In the genomic region with DNA sequence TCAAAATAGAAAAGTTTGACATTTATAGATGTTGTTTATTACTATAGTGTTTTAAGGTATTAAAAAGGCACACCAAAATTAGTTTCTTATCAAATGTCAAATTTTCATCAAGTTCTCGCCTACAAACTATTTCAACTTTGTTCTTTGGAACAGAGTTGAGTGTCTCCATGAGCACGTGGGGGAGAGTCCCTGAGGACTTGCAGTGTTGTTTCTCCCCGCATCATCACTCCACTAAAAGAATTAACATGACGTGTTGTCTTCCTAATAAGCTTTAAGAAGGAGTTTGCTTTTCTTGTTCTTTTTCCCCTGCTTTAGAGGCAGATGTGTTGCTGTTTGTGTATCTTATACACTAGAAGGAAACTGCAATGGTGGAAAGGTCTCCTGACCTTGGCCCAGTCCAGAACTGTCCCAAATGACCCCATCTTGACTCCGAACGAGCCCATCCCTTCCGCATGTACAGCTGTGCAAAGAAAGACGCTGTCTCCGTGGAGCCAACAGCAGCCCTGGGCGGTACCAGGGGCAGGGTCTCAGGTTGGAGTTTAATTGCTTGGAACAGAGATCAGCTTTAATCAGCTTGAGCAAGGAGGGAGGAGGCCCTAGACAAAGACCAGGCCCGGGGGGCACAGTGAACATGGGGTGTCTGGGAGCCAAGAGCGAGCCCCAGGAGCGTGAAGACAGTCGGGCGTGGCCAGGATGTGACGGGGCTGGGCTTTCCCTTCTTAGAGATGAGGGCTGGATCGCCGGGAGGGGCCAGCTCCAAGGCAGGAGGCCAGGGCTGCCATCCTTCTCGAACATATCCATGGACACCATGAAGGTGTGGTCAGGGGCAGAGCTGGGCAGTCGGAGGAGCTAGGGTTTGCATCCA, we compare ENCODE assay signal across 14 cellular contexts.
A peak's percentile ranks its signal among the peaks of the same experiment; 100 is the strongest.
DNase-seq lines count a peak whose midpoint lies in the region; ATAC-seq and TF ChIP-seq lines count a peak whose summit lies in the region.
"Had no signal": no experiment of that assay in that cellular context is flagged by ENCODE, and none has a peak within 500 bp of the region (broad histone marks: within the 10 kb centered on the region; RNA-seq: fewer than 3 reads in every experiment).

No MANE protein-coding gene starts in this region.

- no TSS peak for BruUV-seq in MCF 10A (replicated peaks; lab: Mats Ljungman, UMichigan)

- TF ChIP-seq CTCF in natural killer cell (IDR thresholded peaks at IDR 0.05) (no peak), osteocyte (IDR thresholded peaks at IDR 0.05) (no peak), MCF 10A (IDR thresholded peaks at IDR 0.05; ENCODE audit: unreplicated experiment) (no peak)

- ATAC-seq in natural killer cell: no peak
- no peak for ATAC-seq in natural killer cell treated with Interleukin-12 subunit alpha and Interleukin-12 subunit beta and Interleukin-15 and Interleukin-18, amount 100 ng/mL, for 72 hours
- ATAC-seq in left cardiac atrium: no peak
- ATAC-seq in GM19467 (IDR thresholded peaks at IDR 0.05; ENCODE audit: unreplicated experiment): no peak
- ATAC-seq in HG03280 (IDR thresholded peaks at IDR 0.05; ENCODE audit: unreplicated experiment): no peak
- ATAC-seq: Panc1, T-cell had no signal

- intact Hi-C loops in natural killer cell (cut with micrococcal nuclease): no loop called here
- intact Hi-C loops in left cardiac atrium (cut with DNase I): no loop called here
- intact Hi-C loops in MCF 10A (cut with micrococcal nuclease): no loop called here

- H3K27me3 Mint-ChIP-seq in natural killer cell (ENCODE audit: low read depth in 2 of 2): peaks cover 6 to 10% of the 10 kb centered on the region in 2 donors
- H3K27me3 Mint-ChIP-seq in natural killer cell treated with Interleukin-12 subunit alpha and Interleukin-12 subunit beta and Interleukin-15 and Interleukin-18, amount 100 ng/mL, for 72 hours: peaks cover 15 to 23% of the 10 kb centered on the region in 2 donors
- peaks cover 4% of the 10 kb centered on the region for H3K27me3 Mint-ChIP-seq in osteocyte (ENCODE audit: unreplicated experiment)
- peaks cover 14% of the 10 kb centered on the region for H3K27me3 Mint-ChIP-seq in MCF 10A (ENCODE audit: insufficient read depth, unreplicated experiment)

- POLR2A ChIA-PET in MCF 10A (lab: Yijun Ruan, JAX): no interaction called here

- H3K9me3 Mint-ChIP-seq in natural killer cell (no peaks in the 10 kb centered on the region), osteocyte (ENCODE audit: unreplicated experiment) (no peaks in the 10 kb centered on the region), MCF 10A (ENCODE audit: unreplicated experiment) (peaks cover 11% of the 10 kb centered on the region)
- no peaks in the 10 kb centered on the region for H3K9me3 Mint-ChIP-seq in natural killer cell treated with Interleukin-12 subunit alpha and Interleukin-12 subunit beta and Interleukin-15 and Interleukin-18, amount 100 ng/mL, for 72 hours
- H3K9me3 Mint-ChIP-seq: stimulated activated naive CD8-positive, alpha-beta T cell treated with anti-CD3 and anti-CD28 coated beads, Interleukin-15, Interleukin-2, amounts not matched to agents 100 ng/mL and 50 ng/mL, for 24 hours; T-cell had no signal

- H3K4me3 Mint-ChIP-seq in natural killer cell: peak overlapping the region; percentile 56
- H3K4me3 Mint-ChIP-seq in natural killer cell treated with Interleukin-12 subunit alpha and Interleukin-12 subunit beta and Interleukin-15 and Interleukin-18, amount 100 ng/mL, for 72 hours: no peak overlapping the region
- no peak overlapping the region for H3K4me3 Mint-ChIP-seq in osteocyte (ENCODE audit: unreplicated experiment)
- H3K4me3 Mint-ChIP-seq in MCF 10A (ENCODE audit: unreplicated experiment): no peak overlapping the region

- H3K27ac Mint-ChIP-seq in natural killer cell: peak overlapping the region in 1 of 2 donors; percentile 58
- no peak overlapping the region for H3K27ac Mint-ChIP-seq in natural killer cell treated with Interleukin-12 subunit alpha and Interleukin-12 subunit beta and Interleukin-15 and Interleukin-18, amount 100 ng/mL, for 72 hours
- no peak overlapping the region for H3K27ac Mint-ChIP-seq in osteocyte (ENCODE audit: unreplicated experiment)
- no peak overlapping the region for H3K27ac Mint-ChIP-seq in MCF 10A (ENCODE audit: low read depth, unreplicated experiment)
- H3K27ac Mint-ChIP-seq: T-cell had no signal

- DNase-seq in natural killer cell: no peak
- DNase-seq in natural killer cell treated with Interleukin-12 subunit alpha and Interleukin-12 subunit beta and Interleukin-15 and Interleukin-18, amount 100 ng/mL, for 72 hours (ENCODE audit: low spot score): no peak
- DNase-seq in left cardiac atrium: peak; percentile 12
- peak; percentile 79 for DNase-seq in osteocyte (ENCODE audit: extremely low spot score, unreplicated experiment)
- DNase-seq in MCF 10A (ENCODE audit: unreplicated experiment): no peak
- no peak for DNase-seq in NCI-H2107 treated with DMSO at 0.1 percent for 48 hours (lab: John Stamatoyannopoulos, UW; ENCODE audit: unreplicated experiment)
- DNase-seq: Karpas-422, NCI-H1694, NCI-H524, T-cell had no signal

- H3K36me3 Mint-ChIP-seq in natural killer cell (no peaks in the 10 kb centered on the region), osteocyte (ENCODE audit: unreplicated experiment) (no peaks in the 10 kb centered on the region), MCF 10A (ENCODE audit: insufficient read depth, unreplicated experiment) (no peaks in the 10 kb centered on the region)
- H3K36me3 Mint-ChIP-seq in natural killer cell treated with Interleukin-12 subunit alpha and Interleukin-12 subunit beta and Interleukin-15 and Interleukin-18, amount 100 ng/mL, for 72 hours: no peaks in the 10 kb centered on the region
- H3K36me3 Mint-ChIP-seq: T-cell had no signal

- CTCF ChIA-PET in MCF 10A (lab: Yijun Ruan, JAX): interaction anchor here (0.6 kb wide), 1 partner anchor 66 kb away, joined by 3 read pairs; no protein-coding TSS in a partner anchor

- H3K4me1 Mint-ChIP-seq in natural killer cell: peaks cover 21 to 27% of the 10 kb centered on the region in 2 donors
- peaks cover 5 to 13% of the 10 kb centered on the region in 2 donors for H3K4me1 Mint-ChIP-seq in natural killer cell treated with Interleukin-12 subunit alpha and Interleukin-12 subunit beta and Interleukin-15 and Interleukin-18, amount 100 ng/mL, for 72 hours (ENCODE audit: low read depth in 2 of 2)
- peaks cover 21% of the 10 kb centered on the region for H3K4me1 Mint-ChIP-seq in osteocyte (ENCODE audit: unreplicated experiment)
- no peaks in the 10 kb centered on the region for H3K4me1 Mint-ChIP-seq in MCF 10A (ENCODE audit: insufficient read depth, unreplicated experiment)

Comparison
In these comparisons a context has a peak if more than half of its experiments do, and no peak if none do; other contexts are left out.
1. DNase-seq: peak in left cardiac atrium (single experiment) and osteocyte (single experiment); none in natural killer cell (single experiment), natural killer cell treated with Interleukin-12 subunit alpha and Interleukin-12 subunit beta and Interleukin-15 and Interleukin-18, amount 100 ng/mL, for 72 hours (single experiment), MCF 10A (single experiment) and NCI-H2107 treated with DMSO at 0.1 percent for 48 hours (single experiment).